ENCODE assay signal across 8 cellular contexts in the genomic region with DNA sequence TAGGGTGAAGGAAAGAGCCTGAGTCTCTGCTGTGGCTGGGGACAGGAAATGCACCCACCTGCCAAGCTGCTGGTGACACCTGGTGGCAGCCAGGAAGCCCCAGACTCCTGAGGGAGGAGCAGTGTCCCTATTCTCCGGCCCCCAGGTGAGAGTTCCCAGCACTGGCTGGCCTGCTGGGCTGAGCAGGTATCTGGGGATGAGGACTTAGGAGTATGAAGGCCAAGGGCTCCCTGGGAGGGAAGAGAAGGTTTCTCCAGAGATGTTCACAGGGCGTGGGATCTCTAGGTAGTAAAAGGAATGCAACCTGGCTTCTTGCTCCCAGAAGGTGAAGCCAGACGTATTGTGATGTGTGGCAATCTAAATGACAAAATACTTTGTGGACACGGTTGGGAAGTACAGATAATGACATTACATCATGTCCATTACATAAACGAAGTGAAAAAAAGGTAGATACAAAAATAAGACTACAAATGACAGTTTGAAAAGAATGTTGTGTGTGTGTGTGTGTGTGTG.
A peak's percentile ranks its signal among the peaks of the same experiment; 100 is the strongest.
DNase-seq lines count a peak whose midpoint lies in the region; ATAC-seq and TF ChIP-seq lines count a peak whose summit lies in the region.

No MANE protein-coding gene starts in this region.

- no peaks in the 10 kb centered on the region for H3K36me3 ChIP-seq in aorta (ENCODE audit: control insufficient read depth in 1 of 2, insufficient read depth in 2 of 2, low read length in 1 of 2)

- intact Hi-C loops in aorta (cut with DNase I), result no loop called here

- H3K27me3 Mint-ChIP-seq in nephron progenitor cell (ENCODE audit: low read depth, poor library complexity), result peaks cover 7% of the 10 kb centered on the region

- H3K27ac ChIP-seq in aorta (ENCODE audit: low read depth in 1 of 2, low read length in 2 of 2), result no peak overlapping the region

- no peaks in the 10 kb centered on the region for H3K36me3 Mint-ChIP-seq in nephron progenitor cell (ENCODE audit: low read depth)

- 67 to 78% methylated on average over 5 of the region's 5 CpGs for WGBS in aorta, 2 donors

- no peak overlapping the region for H3K4me3 Mint-ChIP-seq in nephron progenitor cell

- H3K4me1 Mint-ChIP-seq in nephron progenitor cell, result peaks cover 6% of the 10 kb centered on the region

- no peak overlapping the region for H3K4me3 ChIP-seq in aorta (ENCODE audit: low read length in 2 of 2)

- H3K27me3 ChIP-seq in aorta (ENCODE audit: control insufficient read depth in 1 of 2, insufficient read depth in 2 of 2, low read length in 1 of 2), result no peaks in the 10 kb centered on the region

- H3K4me1 ChIP-seq in aorta (ENCODE audit: control insufficient read depth in 1 of 2, insufficient read depth in 2 of 2, low read length in 2 of 2), result no peaks in the 10 kb centered on the region

- TF ChIP-seq CTCF in nephron progenitor cell (IDR thresholded peaks at IDR 0.05), result peak; percentile 23

- peaks cover 6% of the 10 kb centered on the region for H3K9me3 Mint-ChIP-seq in nephron progenitor cell

- peak overlapping the region; percentile 33 for H3K27ac Mint-ChIP-seq in nephron progenitor cell

- H3K9me3 ChIP-seq in aorta (ENCODE audit: control insufficient read depth, low read length), result no peaks in the 10 kb centered on the region

- DNase-seq in NCI-H1092 treated with DMSO at 0.1 percent for 48 hours (lab: John Stamatoyannopoulos, UW), result peak; percentile 0
- DNase-seq in NCI-H1092 (lab: John Stamatoyannopoulos, UW), result no peak
- peak; percentile 79 for DNase-seq in HT-29 (ENCODE audit: low spot score)
- DNase-seq in SW480 (ENCODE audit: low spot score), result peak; percentile 74
- peak; percentile 21 for DNase-seq in nephron progenitor cell
- DNase-seq in aorta, result no peak
- no peak for DNase-seq in NCI-H1436 (lab: John Stamatoyannopoulos, UW)

- ATAC-seq in aorta (ENCODE audit: low FRiP score) (no peak), GM21447 (IDR thresholded peaks at IDR 0.05; ENCODE audit: unreplicated experiment) (no peak)

Comparison
In these comparisons a context has a peak if more than half of its experiments do, and no peak if none do; other contexts are left out.
1. DNase-seq: peak in NCI-H1092 treated with DMSO at 0.1 percent for 48 hours (single experiment), HT-29 (single experiment), SW480 (single experiment) and nephron progenitor cell (single experiment); none in NCI-H1092 (single experiment), aorta (0 of 2) and NCI-H1436 (single experiment).